18 cellular contexts compared by ENCODE assay signal in genomic region chr3:138219255-138219654, GRCh38. TPM values are rescaled to one million over a fixed set of nuclear protein-coding genes. Genes with fewer than 3 reads are reported as not detected.
DNase-seq lines count a peak whose midpoint lies in the region; ATAC-seq and TF ChIP-seq lines count a peak whose summit lies in the region.
"Had no signal": no experiment of that assay in that cellular context is flagged by ENCODE, and none has a peak within 500 bp of the region (broad histone marks: within the 10 kb centered on the region; RNA-seq: fewer than 3 reads in every experiment).

No MANE protein-coding gene starts in this region.

- DNase-seq in stimulated activated CD4-positive, alpha-beta T cell treated with anti-CD3 and anti-CD28 coated beads, Interleukin-15, amount 100 ng/mL, for 24 hours, result peak; percentile 13
- no peak for DNase-seq in stimulated activated CD4-positive, alpha-beta T cell treated with anti-CD3 and anti-CD28 coated beads, Interleukin-2, amount 100 ng/mL, for 24 hours
- peak; percentile 4 for DNase-seq in NOMO-1 treated with dmso at 0.1 percent for 144 hours (lab: John Stamatoyannopoulos, UW; ENCODE audit: unreplicated experiment)
- DNase-seq in epithelial cell of esophagus (ENCODE audit: low read depth), result peak; percentile 9
- no peak for DNase-seq in dorsolateral prefrontal cortex
- no peak for DNase-seq in upper lobe of right lung
- DNase-seq: body of pancreas; DMS 273 treated with DMSO at 0.1 percent for 48 hours; effector CD4-positive, alpha-beta T cell; HCEC 1CT; NCI-H1930; NCI-H526; occipital lobe; sigmoid colon; stimulated activated naive CD4-positive, alpha-beta T cell; T-cell had no signal

- H3K4me3 ChIP-seq in epithelial cell of esophagus (ENCODE audit: low read length), result no peak overlapping the region
- no peak overlapping the region for H3K4me3 ChIP-seq in dorsolateral prefrontal cortex
- H3K4me3 ChIP-seq in upper lobe of right lung, result no peak overlapping the region
- H3K4me3 ChIP-seq: body of pancreas, sigmoid colon had no signal

- H3K27me3 ChIP-seq in dorsolateral prefrontal cortex (no peaks in the 10 kb centered on the region), upper lobe of right lung (no peaks in the 10 kb centered on the region)
- H3K27me3 ChIP-seq: body of pancreas, sigmoid colon had no signal

- no peaks in the 10 kb centered on the region for H3K9me3 ChIP-seq in upper lobe of right lung
- H3K9me3 ChIP-seq: body of pancreas, sigmoid colon had no signal

- no peak overlapping the region for H3K27ac ChIP-seq in dorsolateral prefrontal cortex
- no peak overlapping the region for H3K27ac ChIP-seq in upper lobe of right lung
- H3K27ac ChIP-seq: body of pancreas, sigmoid colon had no signal

- H3K36me3 ChIP-seq in upper lobe of right lung, result peaks cover 27% of the 10 kb centered on the region

- intact Hi-C loops in dorsolateral prefrontal cortex (cut with DNase I), result no loop called here
- intact Hi-C loops in upper lobe of right lung (cut with DNase I), result no loop called here

- TF ChIP-seq CTCF in epithelial cell of esophagus (IDR thresholded peaks at IDR 0.05; ENCODE audit: insufficient read depth, low read depth, low read length, missing control alignments) (no peak), dorsolateral prefrontal cortex (IDR thresholded peaks at IDR 0.05 in 54 of 56, conservative IDR thresholded peaks at IDR 0.05 in 2 of 56; ENCODE audit: low read depth in 1 of 56, partially characterized antibody in 56 of 56) (no peak), upper lobe of right lung (IDR thresholded peaks at IDR 0.05) (no peak)

- peaks cover 20% of the 10 kb centered on the region for H3K4me1 ChIP-seq in upper lobe of right lung
- H3K4me1 ChIP-seq: body of pancreas had no signal

- no peak for ATAC-seq in GM21381 (IDR thresholded peaks at IDR 0.05; ENCODE audit: unreplicated experiment)
- ATAC-seq in GM19463 (IDR thresholded peaks at IDR 0.05; ENCODE audit: unreplicated experiment), result no peak
- no peak for ATAC-seq in upper lobe of right lung
- ATAC-seq: body of pancreas, T-cell had no signal

RNA-seq across cellular contexts. Expression of gene ARMC8, which starts 32.2 kb away (rescaled TPM):
- 100 to 1,000 TPM in 4 of 120 experiments, 10 to 100 TPM in 116; 49.2 to 110 (median 77.9) TPM for total RNA-seq in dorsolateral prefrontal cortex
- total RNA-seq in upper lobe of right lung, result 50.3 TPM

RNA-seq across cellular contexts. Expression of gene DBR1, which starts 44.5 kb away (rescaled TPM):
- 10 to 100 TPM in 88 of 120 experiments, 1 to 10 TPM in 32; 5.7 to 15.5 (median 11.1) TPM for total RNA-seq in dorsolateral prefrontal cortex
- 14.8 TPM for total RNA-seq in upper lobe of right lung

Comparison
In these comparisons a context has a peak if more than half of its experiments do, and no peak if none do; other contexts are left out.
1. DNase-seq: peak in stimulated activated CD4-positive, alpha-beta T cell treated with anti-CD3 and anti-CD28 coated beads, Interleukin-15, amount 100 ng/mL, for 24 hours (single experiment), NOMO-1 treated with dmso at 0.1 percent for 144 hours (single experiment) and epithelial cell of esophagus (single experiment); none in stimulated activated CD4-positive, alpha-beta T cell treated with anti-CD3 and anti-CD28 coated beads, Interleukin-2, amount 100 ng/mL, for 24 hours (0 of 2), dorsolateral prefrontal cortex (0 of 10) and upper lobe of right lung (single experiment).